In the genomic region with DNA sequence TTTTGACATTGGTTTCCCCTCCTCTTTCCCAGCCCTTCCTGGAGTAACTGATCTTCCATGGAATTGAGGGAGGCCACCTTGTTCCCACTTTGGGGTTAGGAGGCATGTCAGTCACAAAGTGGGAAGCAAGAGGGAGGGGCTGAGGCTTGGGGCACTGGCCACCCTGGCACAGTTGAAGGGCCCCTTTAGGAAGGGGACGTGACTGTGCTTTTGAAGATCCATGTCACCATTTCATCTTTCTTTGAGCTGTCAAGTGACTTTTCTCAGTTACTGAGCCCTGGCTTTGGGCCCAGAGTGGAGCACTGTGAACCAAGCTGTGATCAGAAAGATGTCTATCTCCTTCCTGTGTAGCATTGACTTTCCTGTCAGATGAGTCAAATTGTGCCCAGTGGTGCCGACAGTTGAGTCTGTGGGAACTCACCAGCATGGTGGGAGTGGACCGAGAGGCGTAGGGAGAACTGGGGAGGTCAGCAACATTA, we compare ENCODE assay signal across 1 cellular context.
TF ChIP-seq lines count a peak whose summit lies in the region.

No MANE protein-coding gene starts in this region.

TF ChIP-seq in SK-N-SH, 30 proteins besides CTCF, POLR2A, EP300 and RAD21 (continued from another document):
- TF ChIP-seq NFIC (IDR thresholded peaks at IDR 0.05; ENCODE audit: borderline replicate concordance) (no peak), FOSL2 (IDR thresholded peaks at IDR 0.05; ENCODE audit: borderline replicate concordance, low read depth) (no peak), TEAD4 (IDR thresholded peaks at IDR 0.05; ENCODE audit: borderline replicate concordance, insufficient read depth) (no peak), TAF1 (IDR thresholded peaks at IDR 0.05; ENCODE audit: borderline replicate concordance, low read depth, low read length) (no peak), SIN3A (IDR thresholded peaks at IDR 0.05; ENCODE audit: borderline replicate concordance, low read depth, low read length) (no peak), TCF12 (IDR thresholded peaks at IDR 0.05) (no peak)
- TF ChIP-seq, protein P1, sequence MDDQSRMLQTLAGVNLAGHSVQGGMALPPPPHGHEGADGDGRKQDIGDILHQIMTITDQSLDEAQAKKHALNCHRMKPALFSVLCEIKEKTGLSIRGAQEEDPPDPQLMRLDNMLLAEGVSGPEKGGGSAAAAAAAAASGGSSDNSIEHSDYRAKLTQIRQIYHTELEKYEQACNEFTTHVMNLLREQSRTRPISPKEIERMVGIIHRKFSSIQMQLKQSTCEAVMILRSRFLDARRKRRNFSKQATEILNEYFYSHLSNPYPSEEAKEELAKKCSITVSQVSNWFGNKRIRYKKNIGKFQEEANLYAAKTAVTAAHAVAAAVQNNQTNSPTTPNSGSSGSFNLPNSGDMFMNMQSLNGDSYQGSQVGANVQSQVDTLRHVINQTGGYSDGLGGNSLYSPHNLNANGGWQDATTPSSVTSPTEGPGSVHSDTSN (IDR thresholded peaks at IDR 0.05) = no peak
TF ChIP-seq in SK-N-SH: peak in this region for 0.
